Comparison of ENCODE assay signal across 14 cellular contexts in the genomic region with DNA sequence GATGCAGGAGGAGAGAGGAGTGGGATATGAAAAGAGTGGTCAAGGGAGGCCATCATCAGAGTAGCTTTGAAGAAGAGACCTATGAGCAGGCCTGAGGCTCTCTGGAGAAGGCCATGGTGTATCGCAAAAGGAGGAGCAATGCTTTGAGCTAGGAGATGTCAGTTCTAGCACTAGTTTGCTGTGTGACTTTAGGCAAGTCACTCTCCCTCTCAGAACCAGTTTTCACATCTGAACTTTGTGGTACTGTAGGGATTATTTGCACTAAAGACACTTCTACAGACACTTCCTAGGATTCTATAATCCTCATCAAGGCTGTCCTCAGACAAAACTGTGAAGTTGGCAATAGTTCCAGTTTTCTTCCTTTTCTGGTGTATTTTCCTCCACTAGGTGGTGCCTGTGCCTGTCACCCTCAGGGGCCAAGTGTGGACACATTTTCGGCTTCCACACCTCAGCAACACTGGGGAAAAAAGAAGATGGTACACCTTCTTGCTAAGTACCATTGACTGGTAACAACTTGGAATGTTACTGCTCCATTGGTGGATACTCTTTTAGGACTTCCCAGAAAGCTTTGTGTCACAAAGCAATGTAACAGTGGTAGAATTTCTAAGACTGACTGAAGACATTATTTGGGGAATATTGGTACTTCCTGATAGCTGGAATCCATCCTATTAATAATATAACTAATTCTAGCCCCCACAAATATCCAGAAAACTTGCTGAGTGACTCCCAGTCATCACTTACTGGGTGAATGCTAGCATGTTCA. TPM values are rescaled to one million over a fixed set of nuclear protein-coding genes. Genes with fewer than 3 reads are reported as not detected.
DNase-seq lines count a peak whose midpoint lies in the region; ATAC-seq and TF ChIP-seq lines count a peak whose summit lies in the region.
"Had no signal": no experiment of that assay in that cellular context is flagged by ENCODE, and none has a peak within 500 bp of the region (broad histone marks: within the 10 kb centered on the region; RNA-seq: fewer than 3 reads in every experiment).

No MANE protein-coding gene starts in this region.

- no peaks in the 10 kb centered on the region for H3K4me1 ChIP-seq in endodermal cell (ENCODE audit: control insufficient read depth, insufficient read depth, low read length)
- no peaks in the 10 kb centered on the region for H3K4me1 ChIP-seq in psoas muscle
- H3K4me1 ChIP-seq: sigmoid colon had no signal

- no peaks in the 10 kb centered on the region for H3K9me3 Mint-ChIP-seq in endodermal cell

- H3K9ac ChIP-seq in endodermal cell (ENCODE audit: extremely low read depth, low read length, poor library complexity, severe bottlenecking), result no peak overlapping the region

- peak; percentile 8 for DNase-seq in NCI-H2171 treated with DMSO at 0.1 percent for 48 hours (lab: John Stamatoyannopoulos, UW)
- no peak for DNase-seq in NCI-H2171 (lab: John Stamatoyannopoulos, UW)
- peak; percentile 37 for DNase-seq in NCI-H69 (lab: John Stamatoyannopoulos, UW)
- peak; percentile 65 for DNase-seq in endodermal cell
- peak in 1 of 2 donors; percentile 41 for DNase-seq in psoas muscle
- DNase-seq in GM19238 (ENCODE audit: insufficient read length, low spot score), result no peak
- no peak for DNase-seq in occipital lobe (lab: John Stamatoyannopoulos, UW)
- DNase-seq: activated CD8-positive, alpha-beta T cell treated with anti-CD3 and anti-CD28 coated beads, Interleukin-2, amount 10 ng/mL, durations not matched to agents 7 days and 5 days; caudate nucleus; immature natural killer cell; NCI-H446 treated with DMSO at 0.1 percent for 48 hours; sigmoid colon had no signal

- TF ChIP-seq CTCF in endodermal cell (conservative IDR thresholded peaks at IDR 0.05) (peak; percentile 83), psoas muscle (IDR thresholded peaks at IDR 0.05) (peak; percentile 49)

- H3K27ac ChIP-seq in endodermal cell (ENCODE audit: low read depth, low read length), result no peak overlapping the region
- H3K27ac ChIP-seq in psoas muscle, result no peak overlapping the region
- H3K27ac ChIP-seq: sigmoid colon had no signal

- H3K9me3 ChIP-seq in endodermal cell (ENCODE audit: control insufficient read depth, low read length) (no peaks in the 10 kb centered on the region), psoas muscle (no peaks in the 10 kb centered on the region)
- H3K9me3 ChIP-seq: sigmoid colon had no signal

- H3K27me3 ChIP-seq in endodermal cell (ENCODE audit: control insufficient read depth, insufficient read depth, low read length, poor library complexity, severe bottlenecking) (peaks cover 42% of the 10 kb centered on the region), psoas muscle (ENCODE audit: insufficient read depth in 3 of 3, low read length in 2 of 3) (no peaks in the 10 kb centered on the region)

- H3K36me3 ChIP-seq in endodermal cell (ENCODE audit: control insufficient read depth, insufficient read depth, low read length), result no peaks in the 10 kb centered on the region
- no peaks in the 10 kb centered on the region for H3K36me3 ChIP-seq in psoas muscle (ENCODE audit: insufficient read depth in 1 of 2, low read depth in 1 of 2)
- H3K36me3 ChIP-seq: sigmoid colon had no signal

- H3K27me3 Mint-ChIP-seq in endodermal cell (ENCODE audit: insufficient read depth), result peaks cover 63% of the 10 kb centered on the region

- H3K36me3 Mint-ChIP-seq in endodermal cell (ENCODE audit: low read depth), result no peaks in the 10 kb centered on the region
- H3K36me3 Mint-ChIP-seq: immature natural killer cell; stimulated activated memory B cell treated with anti-CD40 and anti-IgM and Interleukin-4, amounts not matched to agents 10 μg/mL and 1 μg/mL and 100 μg/mL, for 72 hours had no signal

- ATAC-seq in psoas muscle, result peak; percentile 40 to 66 (median 46)
- ATAC-seq in GM19395 (IDR thresholded peaks at IDR 0.05; ENCODE audit: unreplicated experiment), result no peak
- ATAC-seq: activated CD8-positive, alpha-beta T cell treated with anti-CD3 and anti-CD28 coated beads, Interleukin-2, amount 10 ng/mL, durations not matched to agents 7 days and 5 days; stimulated activated memory B cell treated with anti-CD40 and anti-IgM and Interleukin-4, amounts not matched to agents 10 μg/mL and 1 μg/mL and 100 μg/mL, for 72 hours had no signal

- H3K4me1 Mint-ChIP-seq in endodermal cell, result peaks cover 4% of the 10 kb centered on the region
- H3K4me1 Mint-ChIP-seq: immature natural killer cell; stimulated activated memory B cell treated with anti-CD40 and anti-IgM and Interleukin-4, amounts not matched to agents 10 μg/mL and 1 μg/mL and 100 μg/mL, for 72 hours had no signal

- H3K4me3 ChIP-seq in endodermal cell (ENCODE audit: low read length), result no peak overlapping the region
- no peak overlapping the region for H3K4me3 ChIP-seq in psoas muscle
- H3K4me3 ChIP-seq: sigmoid colon had no signal

- WGBS in endodermal cell (ENCODE audit: insufficient coverage in 1 of 2, insufficient read length in 1 of 2), 2 experiments, result 94 to 100% methylated on average over 2 of the region's 2 CpGs
- 72 to 91% (median 73%) methylated on average over 2 of the region's 2 CpGs for WGBS in psoas muscle, 3 donors

- H3K4me3 Mint-ChIP-seq in endodermal cell, result no peak overlapping the region
- H3K4me3 Mint-ChIP-seq: activated CD8-positive, alpha-beta T cell treated with anti-CD3 and anti-CD28 coated beads, Interleukin-2, amount 10 ng/mL, durations not matched to agents 7 days and 5 days; immature natural killer cell; stimulated activated memory B cell treated with anti-CD40 and anti-IgM and Interleukin-4, amounts not matched to agents 10 μg/mL and 1 μg/mL and 100 μg/mL, for 72 hours had no signal

- intact Hi-C loops in psoas muscle (cut with DNase I), result loop anchor here in 1 of 2 donors (5.0 kb wide), 2 partner anchors 404 to 499 kb away; no protein-coding TSS in a partner anchor

- H3K27ac Mint-ChIP-seq in endodermal cell, result no peak overlapping the region
- H3K27ac Mint-ChIP-seq: activated CD8-positive, alpha-beta T cell treated with anti-CD3 and anti-CD28 coated beads, Interleukin-2, amount 10 ng/mL, durations not matched to agents 7 days and 5 days; immature natural killer cell; stimulated activated memory B cell treated with anti-CD40 and anti-IgM and Interleukin-4, amounts not matched to agents 10 μg/mL and 1 μg/mL and 100 μg/mL, for 72 hours had no signal

RNA-seq across cellular contexts. Expression of a gene that starts 9.9 kb away (rescaled TPM):
- total RNA-seq in endodermal cell, result under 1 TPM; 0.09 TPM
- 4.1 TPM for polyA plus RNA-seq in endodermal cell (2013, experiment 1 of 2)
- 4.0 TPM for polyA plus RNA-seq in endodermal cell (2013, experiment 2 of 2)
- under 1 TPM; 0.61 to 0.88 (median 0.73) TPM for total RNA-seq in psoas muscle
- under 1 TPM; 0.07 to 0.18 (median 0.17) TPM for polyA plus RNA-seq in psoas muscle
- total RNA-seq in occipital lobe, result under 0.01 TPM
- total RNA-seq: activated CD8-positive, alpha-beta T cell treated with anti-CD3 and anti-CD28 coated beads, Interleukin-2, amount 10 ng/mL, durations not matched to agents 7 days and 5 days had no signal
- polyA plus RNA-seq: immature natural killer cell had no signal

Comparison
In these comparisons a context has a peak if more than half of its experiments do, and no peak if none do; other contexts are left out.
1. DNase-seq: peak in NCI-H2171 treated with DMSO at 0.1 percent for 48 hours (single experiment), NCI-H69 (single experiment) and endodermal cell (single experiment); none in NCI-H2171 (single experiment), GM19238 (single experiment) and occipital lobe (single experiment).